ENCODE assay signal across 8 cellular contexts in the genomic region with DNA sequence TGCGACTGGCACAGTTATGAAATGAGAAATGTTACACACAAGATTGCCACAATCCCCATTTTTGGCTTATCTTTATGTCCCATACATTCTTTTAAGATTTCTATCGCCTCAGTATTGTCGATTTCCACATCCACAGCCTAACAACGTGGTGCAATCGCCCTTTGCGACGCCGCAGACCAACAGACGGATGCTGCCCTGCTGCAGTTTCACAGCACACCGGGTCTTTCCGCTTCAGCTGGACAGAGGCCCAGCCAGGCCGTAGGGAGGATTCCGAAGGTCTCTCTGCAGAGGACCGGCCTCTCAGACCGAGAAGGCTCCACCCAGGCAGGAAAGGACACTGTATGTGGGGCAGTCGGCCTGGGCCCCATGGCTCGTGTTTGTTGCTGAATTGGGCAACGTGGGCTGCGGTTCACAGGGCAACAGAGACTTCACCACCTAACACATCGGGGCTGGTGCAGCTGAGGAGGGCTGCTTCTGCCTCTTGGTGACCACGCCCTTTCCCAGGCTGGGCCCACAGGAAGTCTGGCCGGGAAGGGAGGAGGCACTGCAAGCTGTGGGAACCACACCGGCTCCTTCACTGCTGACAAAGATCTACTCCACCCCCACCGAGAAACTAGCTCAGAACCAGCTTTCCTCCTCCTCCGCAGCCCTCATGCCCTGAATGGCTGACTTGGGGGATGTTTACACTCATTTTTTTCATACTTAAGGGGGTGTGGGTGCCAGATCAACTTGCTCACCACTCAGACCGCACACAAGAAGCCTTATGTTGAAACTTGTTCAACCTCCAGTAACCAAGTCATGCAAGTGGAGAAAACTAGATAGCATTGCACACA. TPM values are rescaled to one million over a fixed set of nuclear protein-coding genes. Genes with fewer than 3 reads are reported as not detected.
A peak's percentile ranks its signal among the peaks of the same experiment; 100 is the strongest.
DNase-seq lines count a peak whose midpoint lies in the region; ATAC-seq and TF ChIP-seq lines count a peak whose summit lies in the region.

No MANE protein-coding gene starts in this region.

- no peaks in the 10 kb centered on the region for H3F3A ChIP-seq in PC-3 (ENCODE audit: low read length, unreplicated experiment)

- peaks cover 32% of the 10 kb centered on the region for H3K4me1 ChIP-seq in PC-3 (ENCODE audit: insufficient read depth, low read length)

- DNase-seq in AG08396 (ENCODE audit: low spot score) (peak; percentile 93), PC-3 (peak; percentile 76), fibroblast of gingiva (ENCODE audit: low read depth) (peak; percentile 97), naive B cell (peak; percentile 61)
- DNase-seq in activated T-cell treated with anti-CD3 and anti-CD28 coated beads, Interleukin-2, amount 50 U/mL, for 4 hours: peak; percentile 54
- peak; percentile 82 to 95 for DNase-seq in stimulated activated CD8-positive, alpha-beta memory T cell treated with anti-CD3 and anti-CD28 coated beads, Interleukin-7, amount 100 ng/mL, for 48 hours (ENCODE audit: extremely low read depth in 1 of 2, low read depth in 1 of 2)

- H3K9me3 ChIP-seq in PC-3 (ENCODE audit: low read length): no peaks in the 10 kb centered on the region

- intact Hi-C loops in PC-3 (cut with micrococcal nuclease): no loop called here

- no peaks in the 10 kb centered on the region for H3K27me3 Mint-ChIP-seq in activated T-cell treated with anti-CD3 and anti-CD28 coated beads, Interleukin-2, amount 50 U/mL, for 4 hours (ENCODE audit: low read depth)
- no peaks in the 10 kb centered on the region for H3K27me3 Mint-ChIP-seq in naive B cell

- POLR2A ChIA-PET in PC-3 (lab: Charles Lee; ENCODE audit: unreplicated experiment): no interaction called here

- peaks cover 66% of the 10 kb centered on the region for H3K4me1 Mint-ChIP-seq in activated T-cell treated with anti-CD3 and anti-CD28 coated beads, Interleukin-2, amount 50 U/mL, for 4 hours (ENCODE audit: low read depth)
- H3K4me1 Mint-ChIP-seq in naive B cell: peaks cover 28 to 34% (median 31%) of the 10 kb centered on the region in 3 donors

- peak overlapping the region; percentile 73 for H3K4me3 Mint-ChIP-seq in activated T-cell treated with anti-CD3 and anti-CD28 coated beads, Interleukin-2, amount 50 U/mL, for 4 hours
- peak overlapping the region; percentile 79 to 93 (median 87) for H3K4me3 Mint-ChIP-seq in naive B cell

- ATAC-seq in GM19023 (IDR thresholded peaks at IDR 0.05; ENCODE audit: unreplicated experiment) (peak; percentile 86), HG03139 (IDR thresholded peaks at IDR 0.05; ENCODE audit: unreplicated experiment) (peak; percentile 86), PC-3 (peak; percentile 81), naive B cell (ENCODE audit: low read depth in 2 of 2) (peak; percentile 80 to 81)
- ATAC-seq in activated T-cell treated with anti-CD3 and anti-CD28 coated beads, Interleukin-2, amount 50 U/mL, for 4 hours: peak; percentile 94 to 95

- H3K9me3 Mint-ChIP-seq in activated T-cell treated with anti-CD3 and anti-CD28 coated beads, Interleukin-2, amount 50 U/mL, for 4 hours: no peaks in the 10 kb centered on the region
- H3K9me3 Mint-ChIP-seq in naive B cell: no peaks in the 10 kb centered on the region

- no peaks in the 10 kb centered on the region for H4K20me1 ChIP-seq in PC-3 (ENCODE audit: low read length)

- CTCF ChIA-PET in PC-3 (lab: Charles Lee): no interaction called here

- H3K27ac ChIP-seq in PC-3 (ENCODE audit: low read length): peak overlapping the region; percentile 20; the same call in 1 of the 2 replicates

- no peaks in the 10 kb centered on the region for H3K36me3 ChIP-seq in PC-3 (ENCODE audit: low read depth, low read length)

- peak overlapping the region; percentile 78 to 94 (median 92) for H3K27ac Mint-ChIP-seq in naive B cell

- peak overlapping the region; percentile 77 for H2AFZ ChIP-seq in PC-3 (ENCODE audit: low read length)

- TF ChIP-seq CTCF in PC-3 (conservative IDR thresholded peaks at IDR 0.05; ENCODE audit: low read depth, low read length): no peak

- no peaks in the 10 kb centered on the region for H3K79me2 ChIP-seq in PC-3 (ENCODE audit: low read length)

- no peak overlapping the region for H3K4me3 ChIP-seq in PC-3 (ENCODE audit: low read length)

- no peaks in the 10 kb centered on the region for H3K36me3 Mint-ChIP-seq in activated T-cell treated with anti-CD3 and anti-CD28 coated beads, Interleukin-2, amount 50 U/mL, for 4 hours (ENCODE audit: insufficient read depth)
- no peaks in the 10 kb centered on the region for H3K36me3 Mint-ChIP-seq in naive B cell

- H3K9ac ChIP-seq in PC-3 (ENCODE audit: low read length): peak overlapping the region; percentile 2; the same call in 1 of the 2 replicates

- no peaks in the 10 kb centered on the region for H3K27me3 ChIP-seq in PC-3 (ENCODE audit: low read length)

- no peaks in the 10 kb centered on the region for H3K9me2 ChIP-seq in PC-3 (replicated peaks; ENCODE audit: low read length)

- BruUV-seq in PC-3 (replicated peaks; lab: Mats Ljungman, UMichigan): no TSS peak

- peak overlapping the region; percentile 65 for H3K4me2 ChIP-seq in PC-3 (ENCODE audit: low read length)

RNA-seq across cellular contexts. Expression of gene MDM1, which starts 32.9 kb away (rescaled TPM):
- total RNA-seq in PC-3 (2014; rRNA removed): 10.4 and 19.2 TPM in 2 replicates
- 10 to 100 TPM; 10.6 to 11.1 (median 11.1) TPM for total RNA-seq in activated T-cell treated with anti-CD3 and anti-CD28 coated beads, Interleukin-2, amount 50 U/mL, for 4 hours
- polyA plus RNA-seq in naive B cell (ENCODE audit: low read depth in 6 of 6): 10 to 100 TPM; 15.2 to 22.3 (median 21.5) TPM
